ENCODE assay signal across 2 cellular contexts in genomic region chr3:182305881-182306665, GRCh38.
TF ChIP-seq lines count a peak whose summit lies in the region.

No MANE protein-coding gene starts in this region.

TF ChIP-seq in K562, 482 proteins besides CTCF, POLR2A, EP300 and RAD21:
- TF ChIP-seq PRDM10 (IDR thresholded peaks at IDR 0.05; ENCODE audit: partially characterized antibody): peak; percentile 80
- no peak for TF ChIP-seq RBM39 (optimal IDR thresholded peaks at IDR 0.05; ENCODE audit: low read depth, low read length)
- no peak for TF ChIP-seq GATA2 (CRISPR knock-in tag; IDR thresholded peaks at IDR 0.05)
- TF ChIP-seq MBD2 (IDR thresholded peaks at IDR 0.05; ENCODE audit: borderline replicate concordance, low read depth): no peak

TF ChIP-seq in HepG2, 621 proteins besides CTCF, POLR2A, EP300 and RAD21 (continued from another document):
- no peak for TF ChIP-seq ZNF362 (CRISPR knock-in tag; IDR thresholded peaks at IDR 0.05; ENCODE audit: borderline replicate concordance)
- no peak for TF ChIP-seq ZNF296 (CRISPR knock-in tag; conservative IDR thresholded peaks at IDR 0.05)
- no peak for TF ChIP-seq EHMT2 (IDR thresholded peaks at IDR 0.05; ENCODE audit: borderline replicate concordance, low read depth, low read length)
- no peak for TF ChIP-seq NFE2L2 (IDR thresholded peaks at IDR 0.05; ENCODE audit: low read length)
- TF ChIP-seq AKAP8 (CRISPR knock-in tag; IDR thresholded peaks at IDR 0.05): no peak
- TF ChIP-seq GPN1 (CRISPR knock-in tag; IDR thresholded peaks at IDR 0.05; ENCODE audit: borderline replicate concordance): no peak
